In the genomic region with DNA sequence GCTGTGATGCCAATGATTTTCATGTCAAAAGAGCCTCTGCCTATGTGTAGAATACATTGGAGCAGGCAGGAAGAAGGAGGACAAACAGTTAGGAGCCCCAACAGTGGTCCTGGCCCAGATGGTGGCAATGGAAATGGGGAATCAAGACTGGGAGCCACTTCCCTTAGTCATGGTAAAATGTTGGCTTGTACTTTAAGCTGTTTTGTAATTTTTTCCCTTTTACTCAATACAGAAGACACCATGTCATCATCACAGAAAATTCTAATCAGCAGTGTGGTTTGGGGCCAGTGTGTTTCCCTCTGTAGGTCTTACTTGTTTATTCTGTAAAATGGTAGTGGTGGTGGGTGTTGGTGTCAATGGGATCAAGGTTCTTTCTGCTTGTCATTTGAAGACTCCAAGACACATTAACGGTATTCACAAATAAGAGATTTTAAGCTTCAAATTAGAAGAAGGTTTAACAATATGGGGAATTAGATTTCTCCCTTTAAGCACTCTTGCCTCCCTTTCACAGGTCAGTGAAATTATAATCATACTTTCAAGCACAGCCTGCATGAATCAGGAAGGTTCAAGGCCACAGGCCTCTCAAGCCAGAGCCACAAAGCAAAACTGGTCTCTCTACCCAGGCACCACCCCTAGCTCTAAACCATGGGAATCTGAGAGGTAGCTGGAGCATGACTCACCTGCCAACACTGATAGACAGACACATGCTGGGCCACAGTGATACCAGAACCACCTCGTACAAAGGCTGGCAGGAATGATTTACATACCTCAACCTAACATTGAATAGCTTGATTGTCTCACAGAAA, we compare ENCODE assay signal across 8 cellular contexts. TPM values are rescaled to one million over a fixed set of nuclear protein-coding genes. Genes with fewer than 3 reads are reported as not detected.
DNase-seq lines count a peak whose midpoint lies in the region; TF ChIP-seq lines count a peak whose summit lies in the region.

No MANE protein-coding gene starts in this region.

- H3K4me3 ChIP-seq in fibroblast of lung (replicated peaks in 1 of 4; ENCODE audit: control extremely low read depth in 1 of 4, insufficient read depth in 1 of 4, low read depth in 3 of 4, low read length in 4 of 4): no peak overlapping the region

- CTCF ChIA-PET in HEK293T (lab: Yijun Ruan, JAX): no interaction called here
- CTCF ChIA-PET in RWPE1 (lab: Yijun Ruan, JAX): interaction anchor here (0.6 kb wide), 1 partner anchor 1035 kb away, joined by 5 read pairs; no protein-coding TSS in a partner anchor

- POLR2A ChIA-PET in HEK293T (lab: Yijun Ruan, JAX) (interaction anchor here (0.7 to 1.0 kb wide), 2 partner anchors 24 to 135 kb away, joined by 3 read pairs; a partner anchor contains a TSS), RWPE1 (lab: Yijun Ruan, JAX; ENCODE audit: low non-redundant PET) (interaction anchor here (0.6 kb wide), 1 partner anchor 24 kb away, joined by 3 read pairs; no protein-coding TSS in a partner anchor)

- no peak overlapping the region for H3K4me2 ChIP-seq in fibroblast of lung (ENCODE audit: extremely low read depth, insufficient read depth, low read length)

- DNase-seq in EL (peak; percentile 45), HEK293T (ENCODE audit: extremely low spot score) (no peak), RWPE1 (ENCODE audit: low spot score) (peak; percentile 72), fibroblast of lung (ENCODE audit: low read depth in 2 of 2) (peak; percentile 41 to 65), stromal cell of bone marrow (ENCODE audit: low read depth) (peak; percentile 33), DMS 273 (lab: John Stamatoyannopoulos, UW; ENCODE audit: unreplicated experiment) (no peak), SHP77 treated with DMSO at 0.1 percent for 48 hours (lab: John Stamatoyannopoulos, UW) (no peak), NCI-H1092 (lab: John Stamatoyannopoulos, UW) (no peak)

- TF ChIP-seq CTCF in RWPE1 (conservative IDR thresholded peaks at IDR 0.05; ENCODE audit: low read depth) (no peak), fibroblast of lung (conservative IDR thresholded peaks at IDR 0.05 in 1 of 2, IDR thresholded peaks at IDR 0.05 in 1 of 2; ENCODE audit: low read depth in 1 of 2, low read length in 2 of 2) (no peak)

- H2AFZ ChIP-seq in fibroblast of lung (ENCODE audit: low read length): no peak overlapping the region

- peaks cover 2% of the 10 kb centered on the region for H3K36me3 ChIP-seq in fibroblast of lung (ENCODE audit: control insufficient read depth, insufficient read depth, low read length)

- H3K79me2 ChIP-seq in fibroblast of lung (ENCODE audit: control insufficient read depth, insufficient read depth, low read length): peaks cover 9% of the 10 kb centered on the region

- H3K9ac ChIP-seq in fibroblast of lung (ENCODE audit: insufficient read depth, low read length): no peak overlapping the region

- no peaks in the 10 kb centered on the region for H4K20me1 ChIP-seq in fibroblast of lung (ENCODE audit: control insufficient read depth, extremely low read depth, insufficient read depth, low read length)

- peaks cover 2% of the 10 kb centered on the region for H3K4me1 ChIP-seq in fibroblast of lung (ENCODE audit: control insufficient read depth, extremely low read depth, insufficient read depth, low read length)

- H3K27ac ChIP-seq in RWPE1 (no peak overlapping the region), fibroblast of lung (ENCODE audit: insufficient read depth, low read length) (no peak overlapping the region)

- no peaks in the 10 kb centered on the region for H3K27me3 ChIP-seq in fibroblast of lung (ENCODE audit: control insufficient read depth, insufficient read depth, low read length)

- H3K9me3 ChIP-seq in fibroblast of lung (ENCODE audit: control insufficient read depth, insufficient read depth, low read depth, low read length): no peaks in the 10 kb centered on the region

TF ChIP-seq in HEK293T, 16 proteins besides CTCF, POLR2A, EP300 and RAD21:
- TF ChIP-seq, protein P1, sequence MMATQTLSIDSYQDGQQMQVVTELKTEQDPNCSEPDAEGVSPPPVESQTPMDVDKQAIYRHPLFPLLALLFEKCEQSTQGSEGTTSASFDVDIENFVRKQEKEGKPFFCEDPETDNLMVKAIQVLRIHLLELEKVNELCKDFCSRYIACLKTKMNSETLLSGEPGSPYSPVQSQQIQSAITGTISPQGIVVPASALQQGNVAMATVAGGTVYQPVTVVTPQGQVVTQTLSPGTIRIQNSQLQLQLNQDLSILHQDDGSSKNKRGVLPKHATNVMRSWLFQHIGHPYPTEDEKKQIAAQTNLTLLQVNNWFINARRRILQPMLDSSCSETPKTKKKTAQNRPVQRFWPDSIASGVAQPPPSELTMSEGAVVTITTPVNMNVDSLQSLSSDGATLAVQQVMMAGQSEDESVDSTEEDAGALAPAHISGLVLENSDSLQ (IDR thresholded peaks at IDR 0.05): peak; percentile 19; the same call in 1 of the 2 replicates
- no peak for TF ChIP-seq BHLHE40 (IDR thresholded peaks at IDR 0.05; ENCODE audit: borderline replicate concordance)

RNA-seq across cellular contexts. Expression of a gene that starts 24.9 kb away (rescaled TPM):
- total RNA-seq in fibroblast of lung: 28.9 and 31.1 TPM in 2 replicates
- polyA plus RNA-seq in fibroblast of lung: 17.5 and 29.7 TPM in 2 replicates
- 16.6 and 22.7 TPM in 2 replicates for polyA plus RNA-seq in fibroblast of lung (2012)
- 132 and 142 TPM in 2 replicates for polyA minus RNA-seq in fibroblast of lung (ENCODE audit: low replicate concordance)

RNA-seq across cellular contexts. Expression of a gene that starts 34.4 kb away (rescaled TPM):
- under 0.01 TPM in 1 of 2 replicates, not detected in the other for total RNA-seq in fibroblast of lung
- polyA plus RNA-seq in fibroblast of lung: 0.10 TPM in 1 of 2 replicates, not detected in the other
- 0.12 and 0.15 TPM in 2 replicates for polyA plus RNA-seq in fibroblast of lung (2012)
- not detected in 2 replicates for polyA minus RNA-seq in fibroblast of lung (ENCODE audit: low replicate concordance)

Comparison
In these comparisons a context has a peak if more than half of its experiments do, and no peak if none do; other contexts are left out.
1. DNase-seq: peak in EL (single experiment), RWPE1 (single experiment), fibroblast of lung (2 of 2) and stromal cell of bone marrow (single experiment); none in HEK293T (single experiment), DMS 273 (single experiment), SHP77 treated with DMSO at 0.1 percent for 48 hours (single experiment) and NCI-H1092 (single experiment).